Comparison of ENCODE assay signal across 21 cellular contexts in the genomic region with DNA sequence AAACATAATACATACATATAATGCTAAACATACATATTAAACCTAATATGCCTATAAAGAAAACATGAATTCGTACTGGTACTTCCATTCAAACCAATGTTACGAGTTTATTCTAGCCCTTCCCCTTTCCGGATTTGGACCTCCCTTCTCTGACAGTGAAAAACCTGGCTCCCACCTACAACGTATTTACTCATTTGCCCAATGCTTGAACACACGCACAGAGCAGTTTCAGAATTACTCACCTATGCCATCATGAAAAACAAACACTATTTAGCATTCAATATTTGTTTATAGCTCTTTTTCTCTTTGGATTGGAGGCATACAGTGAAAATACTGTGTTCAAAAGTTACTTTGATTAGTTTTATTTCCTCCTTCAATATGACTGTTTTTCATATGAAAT.
"Had no signal": no experiment of that assay in that cellular context is flagged by ENCODE, and none has a peak within 500 bp of the region (broad histone marks: within the 10 kb centered on the region; RNA-seq: fewer than 3 reads in every experiment).

No MANE protein-coding gene starts in this region.

- H3K36me3 ChIP-seq: breast epithelium, MG63, Peyer's patch, SJCRH30 had no signal

- H3K27me3 ChIP-seq: breast epithelium, MG63, Peyer's patch, SJCRH30 had no signal

- ATAC-seq: activated CD4-positive, CD25-positive, alpha-beta regulatory T cell treated with anti-CD3 and anti-CD28 coated beads, Interleukin-2, amount 50 U/mL, for 24 hours; activated CD8-positive, alpha-beta T cell treated with anti-CD3 and anti-CD28 coated beads for 36 hours; activated T-cell treated with anti-CD3 and anti-CD28 coated beads, Interleukin-2, amount 50 U/mL, for 72 hours had no signal

- H3K9ac ChIP-seq: SK-N-SH had no signal

- DNase-seq: activated CD4-positive, alpha-beta T cell treated with anti-CD3 and anti-CD28 coated beads for 4 hours; activated CD8-positive, alpha-beta memory T cell treated with anti-CD3 and anti-CD28 coated beads, Interleukin-2, amount 50 U/mL, for 4 hours; activated CD8-positive, alpha-beta T cell treated with anti-CD3 and anti-CD28 coated beads for 36 hours; activated gamma-delta T cell treated with Interleukin-2 at 50 U/mL for 16 hours; activated naive CD4-positive, alpha-beta T cell treated with anti-CD3 and anti-CD28 coated beads, Interleukin-2, amount 10 ng/mL, durations not matched to agents 7 days and 5 days; activated naive CD8-positive, alpha-beta T cell treated with anti-CD3 and anti-CD28 coated beads for 36 hours; activated T-cell treated with anti-CD3 and anti-CD28 coated beads, Interleukin-2, amount 50 U/mL, for 72 hours; central memory CD4-positive, alpha-beta T cell; cortex of kidney; MG63; MV-4-11; NCI-H1417 treated with DMSO at 0.1 percent for 48 hours; NCI-H2029 treated with DMSO at 0.1 percent for 48 hours; Peyer's patch; Right ventricle myocardium superior; T-helper 1 cell had no signal

- H3K4me3 ChIP-seq: breast epithelium, MG63, Peyer's patch, SJCRH30 had no signal

- H3K9me3 ChIP-seq: MG63, Peyer's patch, SJCRH30, SK-N-SH had no signal

- H3K4me2 ChIP-seq: SK-N-SH had no signal

- H3K4me1 ChIP-seq: breast epithelium, Peyer's patch, SJCRH30 had no signal

- H3K27ac ChIP-seq: breast epithelium, Peyer's patch, RWPE1, SJCRH30 had no signal
